Comparison of ENCODE assay signal across 19 cellular contexts in genomic region chr14:39109893-39110715, GRCh38. TPM values are rescaled to one million over a fixed set of nuclear protein-coding genes. Genes with fewer than 3 reads are reported as not detected.
DNase-seq lines count a peak whose midpoint lies in the region; ATAC-seq and TF ChIP-seq lines count a peak whose summit lies in the region.
"Had no signal": no experiment of that assay in that cellular context is flagged by ENCODE, and none has a peak within 500 bp of the region (broad histone marks: within the 10 kb centered on the region; RNA-seq: fewer than 3 reads in every experiment).

No MANE protein-coding gene starts in this region.

- POLR2A ChIA-PET in PC-3 (lab: Charles Lee; ENCODE audit: unreplicated experiment) = no interaction called here

- H3K36me3 ChIP-seq in DND-41 (ENCODE audit: insufficient read depth, low read length) (no peaks in the 10 kb centered on the region), HAP-1 (replicated peaks) (no peaks in the 10 kb centered on the region), PC-3 (ENCODE audit: low read depth, low read length) (no peaks in the 10 kb centered on the region), sigmoid colon (no peaks in the 10 kb centered on the region)
- H3K36me3 ChIP-seq: esophagus muscularis mucosa, heart right ventricle had no signal

- TF ChIP-seq CTCF in DND-41 (IDR thresholded peaks at IDR 0.05; ENCODE audit: borderline replicate concordance, extremely low read depth, low read length, poor library complexity, severe bottlenecking) (no peak), PC-3 (conservative IDR thresholded peaks at IDR 0.05; ENCODE audit: low read depth, low read length) (no peak), sigmoid colon (IDR thresholded peaks at IDR 0.05) (no peak)

- H2AFZ ChIP-seq in DND-41 (ENCODE audit: low read depth, low read length) (0 out of 2 replicates have a peak overlapping the region, but pooled peaks have one; percentile 8), PC-3 (ENCODE audit: low read length) (peak overlapping the region; percentile 79)

- H4K20me1 ChIP-seq in DND-41 (ENCODE audit: insufficient read depth, low read length) = no peaks in the 10 kb centered on the region
- H4K20me1 ChIP-seq in PC-3 (ENCODE audit: low read length) = no peaks in the 10 kb centered on the region

- DNase-seq in DND-41 (no peak), HAP-1 (ENCODE audit: low spot score in 2 of 2) (peak; percentile 79 to 84), PC-3 (no peak), memory B cell (ENCODE audit: low spot score in 2 of 2) (no peak), Right ventricle myocardium inferior (ENCODE audit: missing footprints) (no peak), HPDE6-E6E7 (ENCODE audit: extremely low spot score) (no peak), sigmoid colon (no peak)
- no peak for DNase-seq in activated naive CD4-positive, alpha-beta T cell treated with anti-CD3 and anti-CD28 coated beads, Interleukin-2, amount 50 U/mL, for 72 hours (ENCODE audit: low spot score in 2 of 2)
- DNase-seq: activated CD4-positive, CD25-positive, alpha-beta regulatory T cell treated with anti-CD3 and anti-CD28 coated beads, Interleukin-2, amount 50 U/mL, for 72 hours; activated CD8-positive, alpha-beta memory T cell treated with anti-CD3 and anti-CD28 coated beads, Interleukin-2, amount 50 U/mL, for 4 hours; activated naive CD4-positive, alpha-beta T cell; heart right ventricle; left cardiac atrium; NCI-H1417; NCI-H524; T-helper 2 cell had no signal

- 31 to 83% methylated on average over 12 of the region's 12 CpGs for WGBS in sigmoid colon, 2 donors

- H3K27me3 ChIP-seq in DND-41 (ENCODE audit: insufficient read depth, low read length, poor library complexity) (no peaks in the 10 kb centered on the region), HAP-1 (ENCODE audit: low read depth) (no peaks in the 10 kb centered on the region), PC-3 (ENCODE audit: low read length) (no peaks in the 10 kb centered on the region), sigmoid colon (no peaks in the 10 kb centered on the region)
- H3K27me3 ChIP-seq: esophagus muscularis mucosa, heart right ventricle had no signal

- peaks cover 10% of the 10 kb centered on the region for H3K4me1 Mint-ChIP-seq in memory B cell

- H3F3A ChIP-seq in PC-3 (ENCODE audit: low read length, unreplicated experiment) = peaks cover 4% of the 10 kb centered on the region

- in situ Hi-C loops in HAP-1 (cut with MboI; ENCODE audit: low sequenced_read_pairs) = loop anchor here (5.0 to 10.0 kb wide), 2 partner anchors 62 to 265 kb away; partner anchors contain the start of gene TRAPPC6B

- H3K4me3 ChIP-seq in DND-41 (ENCODE audit: low read depth in 1 of 2, low read length in 2 of 2) (no peak overlapping the region), HAP-1 (peak overlapping the region; percentile 5), PC-3 (ENCODE audit: low read length) (peak overlapping the region; percentile 16; the same call in 1 of the 2 replicates), sigmoid colon (no peak overlapping the region)
- H3K4me3 ChIP-seq: esophagus muscularis mucosa, heart right ventricle had no signal

- BruUV-seq in PC-3 (replicated peaks; lab: Mats Ljungman, UMichigan) = no TSS peak

- H3K79me2 ChIP-seq in DND-41 (ENCODE audit: insufficient read depth, low read length) (peaks cover 9% of the 10 kb centered on the region), PC-3 (ENCODE audit: low read length) (peaks cover 9% of the 10 kb centered on the region)

- CTCF ChIA-PET in PC-3 (lab: Charles Lee) = interaction anchor here (0.6 kb wide), 1 partner anchor 11 kb away, joined by 5 read pairs; no protein-coding TSS in a partner anchor

- no peaks in the 10 kb centered on the region for H3K36me3 Mint-ChIP-seq in memory B cell
- H3K36me3 Mint-ChIP-seq in activated naive CD4-positive, alpha-beta T cell treated with anti-CD3 and anti-CD28 coated beads, Interleukin-2, amount 50 U/mL, for 72 hours = peaks cover 10 to 11% of the 10 kb centered on the region in 2 donors
- H3K36me3 Mint-ChIP-seq: type B pancreatic cell had no signal

- H3K4me1 ChIP-seq in DND-41 (ENCODE audit: insufficient read depth, low read length) (peaks cover 15% of the 10 kb centered on the region), HAP-1 (peaks cover 44% of the 10 kb centered on the region), PC-3 (ENCODE audit: insufficient read depth, low read length) (peaks cover 13% of the 10 kb centered on the region), sigmoid colon (peaks cover 0 to 11% (median 5%) of the 10 kb centered on the region in 4 donors)

- H3K9ac ChIP-seq in DND-41 (ENCODE audit: low read depth, low read length) (no peak overlapping the region), PC-3 (ENCODE audit: low read length) (no peak overlapping the region)

- TF ChIP-seq EP300 in sigmoid colon (IDR thresholded peaks at IDR 0.05) = no peak

- intact Hi-C loops in PC-3 (cut with micrococcal nuclease) = loop anchor here (5.0 to 10.0 kb wide), 2 partner anchors 122 to 185 kb away; partner anchors contain the start of gene MIA2
- intact Hi-C loops in Right ventricle myocardium inferior (cut with DNase I) = loop anchor here (5.0 kb wide), 3 partner anchors 62 to 257 kb away; partner anchors contain the start of gene TRAPPC6B
- intact Hi-C loops in sigmoid colon (cut with DNase I) = loop anchor here (5.0 kb wide), 1 partner anchor 157 kb away; no protein-coding TSS in a partner anchor

- peak overlapping the region; percentile 47 for H3K27ac Mint-ChIP-seq in memory B cell
- H3K27ac Mint-ChIP-seq in activated naive CD4-positive, alpha-beta T cell treated with anti-CD3 and anti-CD28 coated beads, Interleukin-2, amount 50 U/mL, for 72 hours = no peak overlapping the region
- H3K27ac Mint-ChIP-seq: dendritic cell treated with granulocyte-macrophage colony-stimulating factor and Interleukin-4, amounts not matched to agents 40 ng/mL and 50 ng/mL, for 4 days; type B pancreatic cell had no signal

- no peaks in the 10 kb centered on the region for H3K9me2 ChIP-seq in PC-3 (replicated peaks; ENCODE audit: low read length)

- no peaks in the 10 kb centered on the region for H3K9me3 Mint-ChIP-seq in memory B cell
- H3K9me3 Mint-ChIP-seq in activated naive CD4-positive, alpha-beta T cell treated with anti-CD3 and anti-CD28 coated beads, Interleukin-2, amount 50 U/mL, for 72 hours = no peaks in the 10 kb centered on the region
- H3K9me3 Mint-ChIP-seq: dendritic cell treated with granulocyte-macrophage colony-stimulating factor and Interleukin-4, amounts not matched to agents 40 ng/mL and 50 ng/mL, for 4 days; type B pancreatic cell had no signal

- H3K27ac ChIP-seq in DND-41 (ENCODE audit: low read length) (no peak overlapping the region), PC-3 (ENCODE audit: low read length) (no peak overlapping the region), sigmoid colon (no peak overlapping the region)
- H3K27ac ChIP-seq: esophagus muscularis mucosa, heart right ventricle had no signal

- peak overlapping the region; percentile 55 for H3K4me3 Mint-ChIP-seq in memory B cell
- H3K4me3 Mint-ChIP-seq: dendritic cell treated with granulocyte-macrophage colony-stimulating factor and Interleukin-4, amounts not matched to agents 40 ng/mL and 50 ng/mL, for 4 days; type B pancreatic cell had no signal

- ATAC-seq in DND-41 (ENCODE audit: insufficient read depth, low read depth) (no peak), PC-3 (no peak), memory B cell (ENCODE audit: low read depth) (no peak), Right ventricle myocardium inferior (no peak)
- ATAC-seq in activated naive CD4-positive, alpha-beta T cell treated with anti-CD3 and anti-CD28 coated beads, Interleukin-2, amount 50 U/mL, for 72 hours = no peak
- ATAC-seq: heart right ventricle, left cardiac atrium had no signal

- H3K9me3 ChIP-seq in DND-41 (ENCODE audit: insufficient read depth, low read length, severe bottlenecking) (no peaks in the 10 kb centered on the region), HAP-1 (no peaks in the 10 kb centered on the region), PC-3 (ENCODE audit: low read length) (no peaks in the 10 kb centered on the region), sigmoid colon (no peaks in the 10 kb centered on the region)
- H3K9me3 ChIP-seq: esophagus muscularis mucosa, heart right ventricle had no signal

- no peak for TF ChIP-seq POLR2A in sigmoid colon (IDR thresholded peaks at IDR 0.05)

- no peak overlapping the region for H3K4me2 ChIP-seq in DND-41 (ENCODE audit: insufficient read depth, low read length)
- peak overlapping the region; percentile 59 for H3K4me2 ChIP-seq in PC-3 (ENCODE audit: low read length)

- no peaks in the 10 kb centered on the region for H3K27me3 Mint-ChIP-seq in memory B cell
- H3K27me3 Mint-ChIP-seq: type B pancreatic cell had no signal

RNA-seq across cellular contexts. Expression of gene GEMIN2, which starts 4.0 kb away (rescaled TPM):
- total RNA-seq in PC-3 (2014; rRNA removed) (42.7 and 48.1 TPM in 2 replicates), Right ventricle myocardium inferior (7.0 TPM), sigmoid colon (10 to 100 TPM in 3 of 4 donors, 1 to 10 TPM in 1; 8.0 to 27.8 (median 16.7) TPM)
- polyA plus RNA-seq in sigmoid colon = 10 to 100 TPM in 1 of 3 donors, 1 to 10 TPM in 2; 8.3 to 12.2 (median 9.6) TPM
- total RNA-seq in activated naive CD4-positive, alpha-beta T cell treated with anti-CD3 and anti-CD28 coated beads, Interleukin-2, amount 50 U/mL, for 72 hours = 10 to 100 TPM; 25.0 to 49.0 TPM

RNA-seq across cellular contexts. Expression of gene SEC23A, which starts 7.1 kb away (rescaled TPM):
- total RNA-seq in PC-3 (2014; rRNA removed) = 58.2 and 67.0 TPM in 2 replicates
- 86.0 TPM for total RNA-seq in Right ventricle myocardium inferior
- 100 to 1,000 TPM; 118 to 235 (median 176) TPM for total RNA-seq in sigmoid colon
- polyA plus RNA-seq in sigmoid colon = 10 to 100 TPM; 25.2 to 53.9 (median 28.7) TPM
- 10 to 100 TPM; 48.9 to 65.2 TPM for total RNA-seq in activated naive CD4-positive, alpha-beta T cell treated with anti-CD3 and anti-CD28 coated beads, Interleukin-2, amount 50 U/mL, for 72 hours

Comparison
In these comparisons a context has a peak if more than half of its experiments do, and no peak if none do; other contexts are left out.
1. DNase-seq: peak in HAP-1 (2 of 2); none in DND-41 (single experiment), PC-3 (single experiment), memory B cell (0 of 2), Right ventricle myocardium inferior (single experiment), HPDE6-E6E7 (single experiment), sigmoid colon (single experiment) and activated naive CD4-positive, alpha-beta T cell treated with anti-CD3 and anti-CD28 coated beads, Interleukin-2, amount 50 U/mL, for 72 hours (0 of 2).
2. H3K4me3 ChIP-seq: peak in HAP-1 (single experiment) and PC-3 (single experiment); none in DND-41 (0 of 2) and sigmoid colon (0 of 4).